Comparison of ENCODE assay signal across 15 cellular contexts in the genomic region with DNA sequence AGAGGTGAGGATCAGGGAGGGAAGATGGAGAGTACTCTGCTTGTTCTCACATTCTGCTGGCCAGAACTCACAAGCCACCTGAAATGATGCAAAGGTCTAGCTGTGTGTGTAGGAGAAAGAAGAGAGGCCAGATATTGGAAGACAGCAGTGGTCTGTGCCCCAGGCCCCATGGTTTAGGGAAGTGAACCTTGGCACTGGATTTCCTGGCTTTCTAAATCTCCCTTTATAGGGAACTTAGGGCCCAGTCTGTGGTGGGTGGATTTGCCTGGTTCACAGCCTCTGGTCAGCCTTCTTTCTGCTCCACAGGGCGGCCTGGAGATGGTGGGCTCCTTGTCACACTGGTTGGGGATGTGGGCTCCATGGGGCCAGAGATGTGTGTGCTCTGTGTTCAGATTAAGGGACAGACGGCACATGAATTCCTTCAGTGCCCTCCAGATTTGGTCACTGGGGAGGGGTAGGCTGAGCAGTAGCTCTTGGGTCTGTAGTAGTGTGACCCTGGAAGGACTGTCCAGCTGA. TPM values are rescaled to one million over a fixed set of nuclear protein-coding genes. Genes with fewer than 3 reads are reported as not detected.
A peak's percentile ranks its signal among the peaks of the same experiment; 100 is the strongest.
DNase-seq lines count a peak whose midpoint lies in the region; ATAC-seq and TF ChIP-seq lines count a peak whose summit lies in the region.
"Had no signal": no experiment of that assay in that cellular context is flagged by ENCODE, and none has a peak within 500 bp of the region (broad histone marks: within the 10 kb centered on the region; RNA-seq: fewer than 3 reads in every experiment).

No MANE protein-coding gene starts in this region.

- peaks cover 69% of the 10 kb centered on the region for H3K4me1 ChIP-seq in SJSA1 (replicated peaks)
- H3K4me1 ChIP-seq in left ventricle myocardium inferior = peaks cover 58% of the 10 kb centered on the region
- H3K4me1 ChIP-seq in stomach = peaks cover 0 to 32% (median 7%) of the 10 kb centered on the region in 4 donors
- H3K4me1 ChIP-seq: BE2C had no signal

- intact Hi-C loops in left ventricle myocardium inferior (cut with micrococcal nuclease) (no loop called here), stomach (cut with DNase I; ENCODE audit: low total_unique reads) (no loop called here)

- H3K36me3 ChIP-seq in SJSA1 = no peaks in the 10 kb centered on the region
- no peaks in the 10 kb centered on the region for H3K36me3 ChIP-seq in left ventricle myocardium inferior
- H3K36me3 ChIP-seq in stomach = no peaks in the 10 kb centered on the region
- H3K36me3 ChIP-seq: BE2C had no signal

- H3K4me1 Mint-ChIP-seq in stimulated activated naive CD8-positive, alpha-beta T cell treated with anti-CD3 and anti-CD28 coated beads, Interleukin-15, amount 100 ng/mL, for 72 hours = peaks cover 96% of the 10 kb centered on the region

- 80 to 95% (median 91%) methylated on average over 2 of the region's 2 CpGs for whole genome bisulfite sequencing in stomach, 5 donors

- no peak for TF ChIP-seq POLR2A in stomach (IDR thresholded peaks at IDR 0.05)

- TF ChIP-seq EP300 in stomach (IDR thresholded peaks at IDR 0.05) = no peak

- TF ChIP-seq CTCF in left ventricle myocardium inferior (IDR thresholded peaks at IDR 0.05; ENCODE audit: borderline replicate concordance) (no peak), stomach (IDR thresholded peaks at IDR 0.05) (no peak)

- no peaks in the 10 kb centered on the region for H3K9me3 Mint-ChIP-seq in stimulated activated naive CD8-positive, alpha-beta T cell treated with anti-CD3 and anti-CD28 coated beads, Interleukin-15, amount 100 ng/mL, for 72 hours

- H3K4me3 Mint-ChIP-seq in stimulated activated naive CD8-positive, alpha-beta T cell treated with anti-CD3 and anti-CD28 coated beads, Interleukin-15, amount 100 ng/mL, for 72 hours = peak overlapping the region; percentile 5 to 32

- no peaks in the 10 kb centered on the region for H3K27me3 Mint-ChIP-seq in stimulated activated naive CD8-positive, alpha-beta T cell treated with anti-CD3 and anti-CD28 coated beads, Interleukin-15, amount 100 ng/mL, for 72 hours

- H3K9me3 ChIP-seq in SJSA1 (replicated peaks) (no peaks in the 10 kb centered on the region), left ventricle myocardium inferior (replicated peaks) (no peaks in the 10 kb centered on the region), stomach (no peaks in the 10 kb centered on the region)
- H3K9me3 ChIP-seq: BE2C had no signal

- ATAC-seq in stimulated activated naive CD8-positive, alpha-beta T cell treated with anti-CD3 and anti-CD28 coated beads, Interleukin-15, amount 100 ng/mL, for 72 hours = no peak
- ATAC-seq in stimulated activated naive CD8-positive, alpha-beta T cell treated with anti-CD3 and anti-CD28 coated beads, Interleukin-15, Interleukin-2, amounts not matched to agents 100 U/mL and 50 U/mL, for 24 hours = no peak
- ATAC-seq: foreskin keratinocyte had no signal

- no peak overlapping the region for H3K4me3 ChIP-seq in SJSA1
- no peak overlapping the region for H3K4me3 ChIP-seq in left ventricle myocardium inferior
- no peak overlapping the region for H3K4me3 ChIP-seq in stomach

- peak overlapping the region; percentile 33 to 72 for H3K27ac Mint-ChIP-seq in stimulated activated naive CD8-positive, alpha-beta T cell treated with anti-CD3 and anti-CD28 coated beads, Interleukin-15, amount 100 ng/mL, for 72 hours

- H3K27me3 ChIP-seq in SJSA1 (replicated peaks) (no peaks in the 10 kb centered on the region), left ventricle myocardium inferior (ENCODE audit: low read depth) (no peaks in the 10 kb centered on the region), stomach (no peaks in the 10 kb centered on the region)
- H3K27me3 ChIP-seq: BE2C, foreskin keratinocyte had no signal

- DNase-seq in stimulated activated naive CD8-positive, alpha-beta T cell treated with anti-CD3 and anti-CD28 coated beads, Interleukin-15, amount 100 ng/mL, for 72 hours = no peak
- DNase-seq in stimulated activated naive CD8-positive, alpha-beta T cell treated with anti-CD3 and anti-CD28 coated beads, Interleukin-15, Interleukin-2, amounts not matched to agents 100 U/mL and 50 U/mL, for 24 hours = no peak
- DNase-seq in SJSA1 (ENCODE audit: low read depth in 1 of 2, low spot score in 2 of 2) = no peak
- no peak for DNase-seq in left ventricle myocardium inferior
- DNase-seq in HK-2 (ENCODE audit: unreplicated experiment) = no peak
- no peak for DNase-seq in stomach
- no peak for DNase-seq in SHP77 (lab: John Stamatoyannopoulos, UW)
- DNase-seq in hepatic stellate cell (ENCODE audit: low spot score) = no peak
- DNase-seq: BE2C; central memory CD4-positive, alpha-beta T cell; foreskin keratinocyte; mesenchymal stem cell; NCI-H146; NCI-H510A treated with DMSO at 0.1 percent for 48 hours had no signal

- peak overlapping the region; percentile 91 for H3K27ac ChIP-seq in SJSA1
- H3K27ac ChIP-seq in left ventricle myocardium inferior (replicated peaks) = peak overlapping the region; percentile 84
- no peak overlapping the region for H3K27ac ChIP-seq in stomach
- H3K27ac ChIP-seq: foreskin keratinocyte, KMS-11 had no signal

RNA-seq across cellular contexts. Expression of a gene that starts 9.5 kb away (rescaled TPM):
- total RNA-seq in SJSA1 (2014; rRNA removed; shearing (Covaris generic)) = 0.08 TPM in 1 of 2 replicates, not detected in the other
- total RNA-seq in left ventricle myocardium inferior (not detected), stomach (under 1 TPM in 1 of 5 donors, not detected in 4; 0.18 TPM)
- polyA plus RNA-seq in stomach = under 1 TPM in 1 of 3 donors, not detected in 2; 0.03 TPM
- total RNA-seq: foreskin keratinocyte had no signal
- polyA plus RNA-seq: foreskin keratinocyte had no signal

Comparison
In these comparisons a context has a peak if more than half of its experiments do, and no peak if none do; other contexts are left out.
1. H3K27ac ChIP-seq: peak in SJSA1 (single experiment) and left ventricle myocardium inferior (single experiment); none in stomach (0 of 5).